In genomic region chr6:156564128-156564806, GRCh38 we compare ENCODE assay signal across 1 cellular context.
TF ChIP-seq lines count a peak whose summit lies in the region.

No MANE protein-coding gene starts in this region.

TF ChIP-seq in SK-N-SH, 30 proteins besides CTCF, POLR2A, EP300 and RAD21 (continued from another document):
- no peak for TF ChIP-seq PBX3 (IDR thresholded peaks at IDR 0.05)
- no peak for TF ChIP-seq TAF1 (IDR thresholded peaks at IDR 0.05; ENCODE audit: borderline replicate concordance, low read depth, low read length)
- TF ChIP-seq POLR2AphosphoS5 (IDR thresholded peaks at IDR 0.05; ENCODE audit: low read depth, low read length), result no peak
- TF ChIP-seq TCF12 (IDR thresholded peaks at IDR 0.05), result no peak
- TF ChIP-seq ELF1 (IDR thresholded peaks at IDR 0.05), result no peak
